In the genomic region with DNA sequence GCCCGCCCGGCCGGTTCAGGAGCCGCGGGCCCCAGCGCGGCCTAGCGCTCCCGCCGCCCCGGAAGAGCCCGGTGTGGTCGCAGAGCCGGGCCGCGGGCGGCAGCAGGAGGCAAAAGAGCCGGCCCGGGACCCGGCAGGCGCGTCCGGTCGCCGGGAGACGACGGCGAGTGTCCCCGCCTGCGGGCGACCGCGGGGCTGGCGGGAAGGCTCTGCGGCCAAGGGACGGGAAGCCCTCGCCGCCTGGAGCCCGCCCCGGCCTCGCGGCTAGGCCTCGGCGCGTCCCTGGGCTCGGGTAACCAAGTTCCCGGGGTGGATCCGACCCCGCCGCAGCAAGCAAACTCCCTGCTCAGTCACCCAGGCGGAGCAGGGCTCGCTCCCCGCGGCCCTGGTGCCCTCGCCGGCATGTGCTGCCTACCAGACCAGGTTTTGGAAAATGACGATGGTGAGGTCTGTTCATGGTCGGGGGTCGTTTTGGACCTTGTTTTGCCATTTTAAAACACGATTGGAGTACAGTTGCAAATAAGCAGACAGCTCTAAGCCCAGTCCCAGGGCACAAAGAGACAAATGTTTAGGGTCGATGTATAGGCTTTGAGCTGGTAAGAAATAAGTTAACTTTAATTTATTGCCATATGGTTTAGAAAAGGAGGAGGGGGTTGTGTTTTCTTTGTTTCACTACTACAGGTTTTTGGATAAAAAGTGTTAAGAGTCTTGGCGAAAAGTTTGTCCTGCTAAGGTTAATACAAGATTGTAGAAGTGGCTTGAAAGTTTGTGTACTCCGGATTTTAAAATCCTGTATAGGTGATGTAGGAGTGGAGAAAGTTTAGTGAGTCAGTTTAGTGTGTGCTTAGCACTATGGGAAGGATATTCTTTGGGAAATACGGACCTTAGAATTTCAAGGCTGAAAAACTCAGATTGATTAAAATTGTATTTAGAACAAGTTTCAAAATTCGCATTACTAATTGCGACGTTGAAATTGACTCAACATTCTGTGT, we compare ENCODE assay signal across 8 cellular contexts. TPM values are rescaled to one million over a fixed set of nuclear protein-coding genes. Genes with fewer than 3 reads are reported as not detected.
DNase-seq lines count a peak whose midpoint lies in the region; ATAC-seq, FAIRE-seq and TF ChIP-seq lines count a peak whose summit lies in the region.

No MANE protein-coding gene starts in this region.

- H3K18ac ChIP-seq in IMR-90 (ENCODE audit: low read depth, low read length), result peak overlapping the region; percentile 87

- peak overlapping the region; percentile 96 for H3K4ac ChIP-seq in IMR-90 (ENCODE audit: low read depth, low read length)

- FAIRE-seq in bronchial epithelial cell (lab: Jason Lieb, UNC), result no peak

- peak overlapping the region; percentile 38; the same call in 1 of the 2 replicates for H2BK20ac ChIP-seq in IMR-90 (ENCODE audit: low read depth, low read length)

- H3K36me3 ChIP-seq in IMR-90 (ENCODE audit: control insufficient read depth, insufficient read depth, low read length) (peaks cover 2% of the 10 kb centered on the region; the same call in 1 of the 2 replicates), bronchial epithelial cell (ENCODE audit: control insufficient read depth, insufficient read depth, low read length) (peaks cover 2% of the 10 kb centered on the region)

- peak overlapping the region; percentile 28 to 91 for H4K8ac ChIP-seq in IMR-90 (ENCODE audit: low read depth in 2 of 2, low read length in 2 of 2)

- peak; percentile 74 for DNase-seq in D341Med (ENCODE audit: low spot score)
- peak; percentile 42 for DNase-seq in IMR-90
- peak; percentile 71 for DNase-seq in activated B cell treated with CpG ODN at 0.5 μM for 24 hours
- DNase-seq in bronchial epithelial cell (ENCODE audit: low read depth), result peak; percentile 48
- DNase-seq in stimulated activated CD4-positive, alpha-beta T cell treated with anti-CD3 and anti-CD28 coated beads, Interleukin-2, amount 100 ng/mL, for 24 hours, result peak; percentile 69
- no peak for DNase-seq in NCI-H774 (lab: John Stamatoyannopoulos, UW)

- peaks cover 7% of the 10 kb centered on the region for H3K9me1 ChIP-seq in IMR-90 (ENCODE audit: insufficient read depth, low read length)

- H3K27ac ChIP-seq in IMR-90 (ENCODE audit: insufficient read depth, low read length) (peak overlapping the region; percentile 97), layer of hippocampus (ENCODE audit: low read depth, low read length) (peak overlapping the region; percentile 73)

- CTCF ChIA-PET in IMR-90 (lab: Yijun Ruan, JAX), result interaction anchor here (0.6 kb wide), 1 partner anchor 377 kb away, joined by 3 read pairs; no protein-coding TSS in a partner anchor
- CTCF ChIA-PET in activated B cell treated with CpG ODN at 0.5 μM for 24 hours (lab: Charles Lee), result interaction anchor here (0.6 to 2.9 kb wide), 6 partner anchors 26 to 47 kb away, joined by 3 to 7 read pairs (median 5); no protein-coding TSS in a partner anchor

- peak overlapping the region; percentile 88 for H2AK5ac ChIP-seq in IMR-90 (ENCODE audit: low read depth, low read length)

- peak overlapping the region; percentile 95 for H4K91ac ChIP-seq in IMR-90 (ENCODE audit: insufficient read depth, low read depth, low read length)

- H2AK9ac ChIP-seq in IMR-90 (replicated peaks; ENCODE audit: low read depth, low read length, poor library complexity), result peak overlapping the region; percentile 96

- peaks cover 5% of the 10 kb centered on the region for H3K4me1 ChIP-seq in IMR-90 (ENCODE audit: control insufficient read depth, insufficient read depth, low read length)

- dilution Hi-C loops in IMR-90 (cut with HindIII; ENCODE audit: low sequenced_read_pairs, unreplicated experiment), result no loop called here

- H3K79me1 ChIP-seq in IMR-90 (ENCODE audit: low read depth in 1 of 2, low read length in 2 of 2), result peaks cover 0 to 37% of the 10 kb centered on the region in 2 experiments; a peak in 3 of 4 replicates

- peak overlapping the region; percentile 100 for H3K23ac ChIP-seq in IMR-90 (ENCODE audit: low read depth, low read length)

- H3K4me1 Mint-ChIP-seq in activated B cell treated with CpG ODN at 0.5 μM for 24 hours, result peaks cover 58% of the 10 kb centered on the region

- peak overlapping the region; percentile 88 for H2BK120ac ChIP-seq in IMR-90 (ENCODE audit: low read depth, low read length)

- H3K4me3 ChIP-seq in IMR-90 (ENCODE audit: insufficient read depth, low read depth, low read length), result peak overlapping the region; percentile 100
- H3K4me3 ChIP-seq in bronchial epithelial cell (ENCODE audit: low read depth, low read length), result peak overlapping the region; percentile 67

- H2BK15ac ChIP-seq in IMR-90 (ENCODE audit: low read depth, low read length), result no peak overlapping the region; the same call in 2 of the 3 replicates

- H3K14ac ChIP-seq in IMR-90 (replicated peaks; ENCODE audit: low read depth, low read length), result peak overlapping the region; percentile 100

- no peak for TF ChIP-seq POLR2A in IMR-90 (IDR thresholded peaks at IDR 0.05; ENCODE audit: low read depth, low read length)

- peak overlapping the region; percentile 98 for H2BK5ac ChIP-seq in IMR-90 (ENCODE audit: low read depth, low read length, poor library complexity, severe bottlenecking)

- peak overlapping the region; percentile 91 for H4K5ac ChIP-seq in IMR-90 (ENCODE audit: low read depth, low read length)

- H3K27me3 ChIP-seq in IMR-90 (ENCODE audit: control insufficient read depth, insufficient read depth, low read length) (no peaks in the 10 kb centered on the region), bronchial epithelial cell (ENCODE audit: control insufficient read depth, insufficient read depth, low read length) (no peaks in the 10 kb centered on the region), layer of hippocampus (ENCODE audit: control insufficient read depth, insufficient read depth, low read length) (no peaks in the 10 kb centered on the region)

- H2AFZ ChIP-seq in IMR-90 (replicated peaks; ENCODE audit: low read length, poor library complexity), result peak overlapping the region; percentile 68

- TF ChIP-seq RAD21 in IMR-90 (IDR thresholded peaks at IDR 0.05; ENCODE audit: low read length), result no peak

- H3K9me3 ChIP-seq in IMR-90 (ENCODE audit: control insufficient read depth, insufficient read depth, low read length), result no peaks in the 10 kb centered on the region

- H3K4me3 Mint-ChIP-seq in activated B cell treated with CpG ODN at 0.5 μM for 24 hours, result peak overlapping the region; percentile 88

- no TSS peak for BruUV-seq in IMR-90 (replicated peaks; lab: Mats Ljungman, UMichigan)

- no peaks in the 10 kb centered on the region for H3K9me3 Mint-ChIP-seq in activated B cell treated with CpG ODN at 0.5 μM for 24 hours

- no peaks in the 10 kb centered on the region for H3K27me3 Mint-ChIP-seq in activated B cell treated with CpG ODN at 0.5 μM for 24 hours

- H3K27ac Mint-ChIP-seq in activated B cell treated with CpG ODN at 0.5 μM for 24 hours, result peak overlapping the region; percentile 90

- ATAC-seq in GM21447 (IDR thresholded peaks at IDR 0.05; ENCODE audit: unreplicated experiment), result peak; percentile 28
- ATAC-seq in IMR-90 (ENCODE audit: low read depth), result peak; percentile 2; the same call in 1 of the 2 replicates
- ATAC-seq in activated B cell treated with CpG ODN at 0.5 μM for 24 hours (ENCODE audit: low read depth), result peak; percentile 44

- H3K56ac ChIP-seq in IMR-90 (ENCODE audit: extremely low read depth, insufficient read depth, low read length), result peak overlapping the region; percentile 92

- H3K9ac ChIP-seq in IMR-90 (ENCODE audit: low read depth, low read length), result peak overlapping the region; percentile 99

- in situ Hi-C loops in IMR-90 (cut with MboI; ENCODE audit: low sequenced_read_pairs), result no loop called here

- POLR2A ChIA-PET in IMR-90 (lab: Charles Lee; ENCODE audit: unreplicated experiment) (no interaction called here), activated B cell treated with CpG ODN at 0.5 μM for 24 hours (lab: Charles Lee) (interaction anchor here (0.6 to 9.2 kb wide), 11 partner anchors 10 to 355 kb away, joined by 3 to 302 read pairs (median 10); a partner anchor contains a TSS)

- 0% methylated on average over 31 of the region's 67 CpGs; no CpG with 5 or more reads in 1 of the 2 experiments for WGBS in IMR-90 (ENCODE audit: extremely low coverage in 2 of 2, insufficient read length in 1 of 2), 2 experiments

- intact Hi-C loops in IMR-90 (cut with micrococcal nuclease), result loop anchor here (2.0 kb wide), 3 partner anchors 15 to 45 kb away; no protein-coding TSS in a partner anchor
- intact Hi-C loops in activated B cell treated with CpG ODN at 0.5 μM for 24 hours (cut with micrococcal nuclease), result loop anchor here (1.0 to 2.0 kb wide), 3 partner anchors 9 to 67 kb away; a partner anchor contains a TSS

- H4K20me1 ChIP-seq in IMR-90 (ENCODE audit: insufficient read depth, low read length), result peaks cover 47% of the 10 kb centered on the region

- peaks cover 24% of the 10 kb centered on the region for H3K36me3 Mint-ChIP-seq in activated B cell treated with CpG ODN at 0.5 μM for 24 hours (ENCODE audit: low read depth)

- H3K4me2 ChIP-seq in IMR-90 (ENCODE audit: low read depth, low read length), result peak overlapping the region; percentile 100

- TF ChIP-seq CTCF in IMR-90 (conservative IDR thresholded peaks at IDR 0.05; ENCODE audit: low read depth, low read length) (no peak), activated B cell treated with CpG ODN at 0.5 μM for 24 hours (IDR thresholded peaks at IDR 0.05) (no peak), bronchial epithelial cell (IDR thresholded peaks at IDR 0.05; ENCODE audit: insufficient read depth, low read length, severe bottlenecking) (no peak)

TF ChIP-seq in IMR-90, 13 proteins besides CTCF, POLR2A, EP300 and RAD21:
- TF ChIP-seq RFX5 (IDR thresholded peaks at IDR 0.05; ENCODE audit: low read depth, low read length), result no peak
- TF ChIP-seq MAZ (IDR thresholded peaks at IDR 0.05; ENCODE audit: borderline replicate concordance, low read depth, low read length), result no peak

RNA-seq across cellular contexts. Expression of a gene that starts 1.1 kb away (rescaled TPM):
- total RNA-seq in IMR-90 (2012; rRNA removed) (108 and 118 TPM in 2 replicates), activated B cell treated with CpG ODN at 0.5 μM for 24 hours (77.1 and 96.6 TPM in 2 replicates), bronchial epithelial cell (174 and 180 TPM in 2 replicates)
- polyA plus RNA-seq in IMR-90 (2012; rRNA removed), result 49.6 and 49.9 TPM in 2 replicates
- polyA plus RNA-seq in IMR-90 (2012; cell fraction: cytosol; rRNA removed), result 7.8 and 8.4 TPM in 2 replicates
- polyA plus RNA-seq in IMR-90 (2012; cell fraction: nucleus; rRNA removed; ENCODE audit: low replicate concordance), result 5.9 and 39.0 TPM in 2 replicates
